ENCODE assay signal across 18 cellular contexts in the genomic region with DNA sequence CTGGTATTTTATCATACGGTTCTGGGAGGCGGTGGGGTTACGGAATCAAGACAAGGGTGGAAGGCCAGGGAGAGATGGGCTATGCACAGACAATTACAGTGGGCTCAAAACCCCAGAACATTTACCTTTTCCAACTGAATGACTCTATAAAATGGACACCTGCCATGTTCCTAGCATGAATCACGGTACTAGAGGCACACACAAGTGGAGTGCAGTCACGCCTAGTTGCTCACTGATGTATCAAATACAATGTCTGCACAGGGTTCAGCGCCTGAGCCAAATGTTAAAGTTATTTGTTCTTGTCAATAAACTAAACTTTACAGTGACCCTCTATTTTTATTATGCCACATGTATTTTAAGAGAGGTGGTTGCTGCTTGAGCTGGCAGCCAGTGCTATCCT.
DNase-seq lines count a peak whose midpoint lies in the region; ATAC-seq lines count a peak whose summit lies in the region.
"Had no signal": no experiment of that assay in that cellular context is flagged by ENCODE, and none has a peak within 500 bp of the region (broad histone marks: within the 10 kb centered on the region; RNA-seq: fewer than 3 reads in every experiment).

No MANE protein-coding gene starts in this region.

- DNase-seq in DMS53 treated with DMSO at 0.1 percent for 48 hours (lab: John Stamatoyannopoulos, UW; ENCODE audit: unreplicated experiment) (peak; percentile 97), NCI-H128 (lab: John Stamatoyannopoulos, UW; ENCODE audit: unreplicated experiment) (peak; percentile 90), NCI-H510A (lab: John Stamatoyannopoulos, UW) (peak; percentile 68), glomerular visceral epithelial cell (ENCODE audit: extremely low spot score) (peak; percentile 22), MV-4-11 (lab: John Stamatoyannopoulos, UW) (no peak), head of caudate nucleus (no peak), amniotic stem cell (lab: John Stamatoyannopoulos, UW) (no peak)
- DNase-seq: activated CD4-positive, alpha-beta T cell treated with anti-CD3 and anti-CD28 coated beads, Interleukin-2, amount 50 U/mL, for 4 hours; activated naive CD4-positive, alpha-beta T cell treated with anti-CD3 and anti-CD28 coated beads for 36 hours; activated T-cell treated with anti-CD3 and anti-CD28 coated beads for 4 hours; effector memory CD4-positive, alpha-beta T cell; HCEC 1CT; KG1; lower lobe of right lung; stimulated activated CD4-positive, alpha-beta T cell treated with anti-CD3 and anti-CD28 coated beads, Interleukin-4, amount 100 ng/mL, for 1 hour; SW 1271; WERI-Rb-1 had no signal

- ATAC-seq in GM21825 (IDR thresholded peaks at IDR 0.05; ENCODE audit: unreplicated experiment), result no peak
- ATAC-seq: lower lobe of right lung had no signal

- intact Hi-C loops in head of caudate nucleus (cut with DNase I), result no loop called here

Comparison
In these comparisons a context has a peak if more than half of its experiments do, and no peak if none do; other contexts are left out.
1. DNase-seq: peak in DMS53 treated with DMSO at 0.1 percent for 48 hours (single experiment), NCI-H128 (single experiment), NCI-H510A (single experiment) and glomerular visceral epithelial cell (single experiment); none in MV-4-11 (single experiment), head of caudate nucleus (0 of 42) and amniotic stem cell (single experiment).